ENCODE assay signal across 1 cellular context in genomic region chr2:240135706-240136012, GRCh38.
TF ChIP-seq lines count a peak whose summit lies in the region.

No MANE protein-coding gene starts in this region.

TF ChIP-seq in GM23338, 12 proteins besides CTCF, POLR2A, EP300 and RAD21 (continued from another document):
- TF ChIP-seq ETS1 (IDR thresholded peaks at IDR 0.05), result no peak
- no peak for TF ChIP-seq ZNF114 (CRISPR knock-in tag; IDR thresholded peaks at IDR 0.05)
- TF ChIP-seq ZNF331 (CRISPR knock-in tag; IDR thresholded peaks at IDR 0.05; ENCODE audit: low read depth), result no peak
- TF ChIP-seq REST (IDR thresholded peaks at IDR 0.05; ENCODE audit: unreplicated experiment), result no peak
